In genomic region chr17:3534881-3535252, GRCh38 we compare ENCODE assay signal across 9 cellular contexts. TPM values are rescaled to one million over a fixed set of nuclear protein-coding genes. Genes with fewer than 3 reads are reported as not detected.
A peak's percentile ranks its signal among the peaks of the same experiment; 100 is the strongest.
DNase-seq lines count a peak whose midpoint lies in the region; ATAC-seq, FAIRE-seq and TF ChIP-seq lines count a peak whose summit lies in the region.
"Had no signal": no experiment of that assay in that cellular context is flagged by ENCODE, and none has a peak within 500 bp of the region (broad histone marks: within the 10 kb centered on the region; RNA-seq: fewer than 3 reads in every experiment).

No MANE protein-coding gene starts in this region.

- no peaks in the 10 kb centered on the region for H3K27me3 ChIP-seq in GM23248 (replicated peaks; ENCODE audit: insufficient read depth)
- H3K27me3 ChIP-seq: uterus had no signal

- H3K4me1 ChIP-seq in A549, result peaks cover 7% of the 10 kb centered on the region; the same call in 1 of the 3 replicates
- peaks cover 13% of the 10 kb centered on the region; the same call in 1 of the 2 replicates for H3K4me1 ChIP-seq in GM23248 (ENCODE audit: insufficient read depth)

- TF ChIP-seq POLR2A in A549 (IDR thresholded peaks at IDR 0.05; ENCODE audit: low read length), result no peak

- TF ChIP-seq EP300 in A549 (IDR thresholded peaks at IDR 0.05), result no peak

- POLR2A ChIA-PET in A549 (lab: Yijun Ruan, JAX), result interaction anchor here (1.6 kb wide), 1 partner anchor 133 kb away, joined by 5 read pairs; no protein-coding TSS in a partner anchor

- H3K79me2 ChIP-seq in GM23248 (ENCODE audit: insufficient read depth), result no peaks in the 10 kb centered on the region

- DNase-seq in A549 (ENCODE audit: low read depth in 1 of 2, low spot score in 1 of 2), result peak; percentile 54 to 75
- peak; percentile 64 for DNase-seq in GM23248
- DNase-seq in caudate nucleus (lab: John Stamatoyannopoulos, UW), result peak in 47 of 61 donors; percentile 9 to 73 (median 47)
- no peak for DNase-seq in memory B cell (ENCODE audit: low spot score in 2 of 2)
- no peak for DNase-seq in RKO (ENCODE audit: low spot score)
- no peak for DNase-seq in NK-92 treated with Interleukin-12 subunit alpha and Interleukin-12 subunit beta, amount 100 ng/mL, for 24 hours (lab: John Stamatoyannopoulos, UW)

- no peak for FAIRE-seq in A549 (lab: Jason Lieb, UNC)

- in situ Hi-C loops in GM23248 (cut with MboI), result no loop called here

- H3K4me2 ChIP-seq in A549 (peak overlapping the region; percentile 71), GM23248 (ENCODE audit: unreplicated experiment) (no peak overlapping the region)

- no peaks in the 10 kb centered on the region for H3K9me2 ChIP-seq in GM23248 (ENCODE audit: insufficient read depth)

- H3K9ac ChIP-seq in GM23248, result peak overlapping the region; percentile 78

- H2AFZ ChIP-seq in GM23248, result peak overlapping the region; percentile 98

- no peaks in the 10 kb centered on the region for H3K36me3 ChIP-seq in GM23248 (ENCODE audit: low read depth)
- H3K36me3 ChIP-seq: uterus had no signal

- TF ChIP-seq CTCF in A549 (IDR thresholded peaks at IDR 0.05), result no peak

- H4K20me1 ChIP-seq in GM23248 (ENCODE audit: insufficient read depth), result no peaks in the 10 kb centered on the region

- 44% methylated on average over 3 of the region's 3 CpGs for WGBS in A549 (ENCODE audit: missing lambda C conversion rate)
- WGBS in GM23248 (ENCODE audit: low coverage in 1 of 2, low lambda C conversion rate in 2 of 2, missing lambda C conversion rate in 2 of 2), 2 experiments, result 31% methylated on average over 3 of the region's 3 CpGs; no CpG with 5 or more reads in 1 of the 2 experiments

- no peak for TF ChIP-seq RAD21 in A549 (conservative IDR thresholded peaks at IDR 0.05 in 1 of 2, IDR thresholded peaks at IDR 0.05 in 1 of 2)

- ATAC-seq in A549 (peak; percentile 68 to 76), memory B cell (ENCODE audit: low read depth) (peak; percentile 25), HG03139 (IDR thresholded peaks at IDR 0.05; ENCODE audit: unreplicated experiment) (no peak), GM21360 (IDR thresholded peaks at IDR 0.05; ENCODE audit: unreplicated experiment) (no peak)

- CTCF ChIA-PET in A549 (lab: Yijun Ruan, JAX), result interaction anchor here (0.6 to 2.7 kb wide), 11 partner anchors 10 to 115 kb away, joined by 3 to 15 read pairs (median 4); no protein-coding TSS in a partner anchor

- H3K4me1 Mint-ChIP-seq in memory B cell, result peaks cover 4% of the 10 kb centered on the region

- H3F3A ChIP-seq in GM23248 (ENCODE audit: insufficient read depth), result no peaks in the 10 kb centered on the region

- H3K36me3 Mint-ChIP-seq in memory B cell, result peaks cover 2% of the 10 kb centered on the region

- H3K27me3 Mint-ChIP-seq in memory B cell, result peaks cover 3% of the 10 kb centered on the region

- H3K27ac ChIP-seq in A549, result peak overlapping the region; percentile 66 to 85
- no peak overlapping the region for H3K27ac ChIP-seq in GM23248
- peak overlapping the region; percentile 96 for H3K27ac ChIP-seq in caudate nucleus (ENCODE audit: low read depth, low read length)

- H3K27ac Mint-ChIP-seq in memory B cell, result peak overlapping the region; percentile 68

- H3K9me3 Mint-ChIP-seq in memory B cell, result no peaks in the 10 kb centered on the region

- H3K4me3 ChIP-seq in A549 (peak overlapping the region; percentile 38), GM23248 (peak overlapping the region; percentile 87)

- H3K9me3 ChIP-seq in A549 (no peaks in the 10 kb centered on the region), GM23248 (ENCODE audit: low read depth) (no peaks in the 10 kb centered on the region)
- H3K9me3 ChIP-seq: uterus had no signal

- H3K4me3 Mint-ChIP-seq in memory B cell, result peak overlapping the region; percentile 34

TF ChIP-seq in A549, 52 proteins besides CTCF, POLR2A, EP300 and RAD21:
- no peak for TF ChIP-seq ESRRA (IDR thresholded peaks at IDR 0.05; ENCODE audit: borderline replicate concordance, low read length)
- TF ChIP-seq RCOR1 (IDR thresholded peaks at IDR 0.05; ENCODE audit: low read depth, low read length), result no peak

RNA-seq across cellular contexts. Expression of gene TRPV3, which starts 22.7 kb away (rescaled TPM):
- polyA plus RNA-seq in A549 (2011; rRNA removed) (1.2 TPM in 2 replicates), A549 (2017; fragmentation: RNase III; extraction: RNeasy Plus Mini Kit Qiagen cat#74134 plus additional on column Dnase treatment) (0.44 to 0.54 TPM (median 0.46 TPM) in 3 replicates), GM23248 (2016; fragmentation: Nextera tagmentation; extraction: Ambion mirVana) (0.35 and 0.41 TPM in 2 replicates)
- polyA plus RNA-seq in A549 (2012; cell fraction: cytosol; rRNA removed), result 0.60 and 0.86 TPM in 2 replicates
- 1.2 and 2.1 TPM in 2 replicates for polyA plus RNA-seq in A549 (2012; cell fraction: nucleus; rRNA removed)
- polyA minus RNA-seq in A549 (2011; rRNA and poly(A)+ RNA removed), result 1.8 and 6.7 TPM in 2 replicates
- total RNA-seq in GM23248 (2014; rRNA removed; shearing (Covaris generic)), result 0.89 and 1.1 TPM in 2 replicates

RNA-seq across cellular contexts. Expression of gene ASPA, which starts 59.1 kb away (rescaled TPM):
- not detected in 2 replicates for polyA plus RNA-seq in A549 (2011; rRNA removed)
- not detected in 2 replicates for polyA plus RNA-seq in A549 (2012; cell fraction: cytosol; rRNA removed)
- polyA plus RNA-seq in A549 (2012; cell fraction: nucleus; rRNA removed), result not detected in 2 replicates
- not detected in 3 replicates for polyA plus RNA-seq in A549 (2017; fragmentation: RNase III; extraction: RNeasy Plus Mini Kit Qiagen cat#74134 plus additional on column Dnase treatment)
- polyA minus RNA-seq in A549 (2011; rRNA and poly(A)+ RNA removed), result not detected in 2 replicates
- 0.63 TPM in 1 of 2 replicates, not detected in the other for total RNA-seq in GM23248 (2014; rRNA removed; shearing (Covaris generic))
- 0.16 TPM in 2 replicates for polyA plus RNA-seq in GM23248 (2016; fragmentation: Nextera tagmentation; extraction: Ambion mirVana)

Comparison
In these comparisons a context has a peak if more than half of its experiments do, and no peak if none do; other contexts are left out.
1. ATAC-seq: peak in A549 (2 of 2) and memory B cell (single experiment); none in HG03139 (single experiment) and GM21360 (single experiment).
2. DNase-seq: peak in A549 (2 of 2), GM23248 (single experiment) and caudate nucleus (47 of 61); none in memory B cell (0 of 2), RKO (single experiment) and NK-92 treated with Interleukin-12 subunit alpha and Interleukin-12 subunit beta, amount 100 ng/mL, for 24 hours (single experiment).